In the genomic region with DNA sequence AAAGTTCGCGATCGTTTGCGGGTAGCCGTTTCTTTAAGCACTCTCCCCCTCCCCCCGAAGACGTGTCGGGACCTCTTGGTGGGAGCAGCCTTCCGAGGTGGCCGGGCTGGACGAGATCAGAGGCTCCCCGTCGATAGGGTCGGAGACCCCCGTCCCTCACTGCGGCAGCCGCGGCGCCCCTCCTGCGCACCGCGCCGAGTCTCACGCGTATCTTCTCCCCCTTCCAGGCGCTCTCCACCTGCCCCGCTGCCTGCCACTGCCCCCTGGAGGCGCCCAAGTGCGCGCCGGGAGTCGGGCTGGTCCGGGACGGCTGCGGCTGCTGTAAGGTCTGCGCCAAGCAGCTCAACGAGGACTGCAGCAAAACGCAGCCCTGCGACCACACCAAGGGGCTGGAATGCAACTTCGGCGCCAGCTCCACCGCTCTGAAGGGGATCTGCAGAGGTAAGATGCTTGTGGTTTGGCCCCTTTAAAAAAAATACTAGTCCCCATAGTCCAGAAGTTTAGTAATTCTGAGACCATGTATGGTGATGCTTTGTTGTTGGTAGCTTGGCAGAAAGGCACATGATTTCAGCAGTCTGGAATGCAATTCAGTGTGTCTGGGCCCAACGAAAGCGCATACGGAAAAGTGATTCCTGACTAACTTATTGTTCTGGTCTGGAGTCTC, we compare ENCODE assay signal across 8 cellular contexts. TPM values are rescaled to one million over a fixed set of nuclear protein-coding genes. Genes with fewer than 3 reads are reported as not detected.
DNase-seq lines count a peak whose midpoint lies in the region; ATAC-seq, FAIRE-seq and TF ChIP-seq lines count a peak whose summit lies in the region.

No MANE protein-coding gene starts in this region.

- DNase-seq in ACHN (peak; percentile 29), GM12891 (ENCODE audit: insufficient read length, low spot score) (peak; percentile 53), M059J (ENCODE audit: low read depth) (peak; percentile 79), tibial artery (peak; percentile 54 to 90)

- no peaks in the 10 kb centered on the region for H3K9me3 ChIP-seq in esophagus (ENCODE audit: control insufficient read depth in 2 of 2, insufficient read depth in 1 of 2, low read depth in 1 of 2, low read length in 1 of 2)
- H3K9me3 ChIP-seq in muscle layer of duodenum (ENCODE audit: control insufficient read depth in 1 of 2, low read length in 2 of 2), result no peaks in the 10 kb centered on the region
- H3K9me3 ChIP-seq in tibial artery, result no peaks in the 10 kb centered on the region

- intact Hi-C loops in tibial artery (cut with DNase I; ENCODE audit: low total_unique reads), result loop anchor here (10.0 kb wide), 1 partner anchor 124 kb away; the partner anchor contains the start of gene ZNHIT6

- 1 to 2% methylated on average over 45 of the region's 45 CpGs for WGBS in esophagus, 2 donors

- no peak for TF ChIP-seq POLR2A in GM12891 (IDR thresholded peaks at IDR 0.05; ENCODE audit: low read depth, low read length)

- H3K27ac ChIP-seq in esophagus (ENCODE audit: low read depth in 2 of 2, low read length in 1 of 2) (peak overlapping the region; percentile 92 to 96), muscle layer of duodenum (ENCODE audit: low read length) (peak overlapping the region; percentile 89), tibial artery (peak overlapping the region; percentile 99)

- TF ChIP-seq CTCF in WI38 (IDR thresholded peaks at IDR 0.05; ENCODE audit: low read depth, low read length) (peak; percentile 52), tibial artery (IDR thresholded peaks at IDR 0.05) (peak; percentile 76 to 77)

- H3K27me3 ChIP-seq in esophagus (ENCODE audit: control insufficient read depth in 1 of 2, insufficient read depth in 2 of 2, low read length in 2 of 2), result no peaks in the 10 kb centered on the region
- no peaks in the 10 kb centered on the region for H3K27me3 ChIP-seq in muscle layer of duodenum (ENCODE audit: low read depth, low read length)
- no peaks in the 10 kb centered on the region for H3K27me3 ChIP-seq in tibial artery

- H3K4me1 ChIP-seq in esophagus (ENCODE audit: control insufficient read depth in 2 of 2, insufficient read depth in 2 of 2, low read length in 1 of 2) (peaks cover 3 to 7% of the 10 kb centered on the region in 2 donors), muscle layer of duodenum (ENCODE audit: control insufficient read depth in 1 of 2, insufficient read depth in 2 of 2, low read length in 2 of 2) (peaks cover 6 to 10% of the 10 kb centered on the region in 2 donors), tibial artery (peaks cover 0 to 46% (median 16%) of the 10 kb centered on the region in 4 donors)

- ATAC-seq in HG03457 (IDR thresholded peaks at IDR 0.05; ENCODE audit: unreplicated experiment), result no peak

- H3K36me3 ChIP-seq in esophagus (ENCODE audit: control insufficient read depth in 2 of 2, insufficient read depth in 2 of 2, low read length in 1 of 2), result peaks cover 0 to 2% of the 10 kb centered on the region in 2 donors
- peaks cover 16 to 34% of the 10 kb centered on the region in 2 donors for H3K36me3 ChIP-seq in muscle layer of duodenum (ENCODE audit: control insufficient read depth in 1 of 2, insufficient read depth in 2 of 2, low read length in 2 of 2)
- peaks cover 10 to 25% (median 18%) of the 10 kb centered on the region in 3 donors for H3K36me3 ChIP-seq in tibial artery

- FAIRE-seq in GM12891 (lab: Jason Lieb, UNC), result peak; percentile 9

- H3K4me3 ChIP-seq in WI38 (ENCODE audit: low read depth, low read length) (peak overlapping the region; percentile 90), esophagus (ENCODE audit: low read depth in 1 of 2, low read length in 2 of 2) (peak overlapping the region; percentile 85 to 87), muscle layer of duodenum (ENCODE audit: low read depth in 1 of 2, low read length in 2 of 2) (peak overlapping the region; percentile 83 to 91), tibial artery (peak overlapping the region; percentile 85 to 91)

- in situ Hi-C loops in ACHN (cut with HindIII; ENCODE audit: low pct_ligation_motif_present, low pct_unique_long_range_greater_than_20kb, low sequenced_read_pairs), result no loop called here

TF ChIP-seq in GM12891, 5 proteins besides CTCF, POLR2A, EP300 and RAD21:
- TF ChIP-seq TAF1 (IDR thresholded peaks at IDR 0.05; ENCODE audit: low read depth, low read length), result no peak
- no peak for TF ChIP-seq PAX5 (IDR thresholded peaks at IDR 0.05; ENCODE audit: insufficient read depth, low read length, severe bottlenecking)
- TF ChIP-seq POU2F2 (IDR thresholded peaks at IDR 0.05; ENCODE audit: low read depth, low read length), result no peak
- TF ChIP-seq POLR2AphosphoS5 (IDR thresholded peaks at IDR 0.05; ENCODE audit: low read depth, low read length), result no peak
- no peak for TF ChIP-seq SPI1 (IDR thresholded peaks at IDR 0.05; ENCODE audit: low read depth, low read length)

RNA-seq across cellular contexts. Expression of gene CCN1, which starts 0.7 kb away (rescaled TPM):
- 0.06 TPM for polyA plus RNA-seq in GM12891 (2012; ENCODE audit: low read depth, missing spikeins)
- 78.3 and 110 TPM in 2 replicates for total RNA-seq in M059J (2014; rRNA removed; shearing (Covaris generic))
- 1 to 10 TPM; 9.3 to 9.4 TPM for polyA plus RNA-seq in esophagus

Comparison
In these comparisons a context has a peak if more than half of its experiments do, and no peak if none do; other contexts are left out.
1. DNase-seq: peak in every context shown above with its lines; median percentile 79 in M059J; 72 in tibial artery; 53 in GM12891; 29 in ACHN.